In the genomic region with DNA sequence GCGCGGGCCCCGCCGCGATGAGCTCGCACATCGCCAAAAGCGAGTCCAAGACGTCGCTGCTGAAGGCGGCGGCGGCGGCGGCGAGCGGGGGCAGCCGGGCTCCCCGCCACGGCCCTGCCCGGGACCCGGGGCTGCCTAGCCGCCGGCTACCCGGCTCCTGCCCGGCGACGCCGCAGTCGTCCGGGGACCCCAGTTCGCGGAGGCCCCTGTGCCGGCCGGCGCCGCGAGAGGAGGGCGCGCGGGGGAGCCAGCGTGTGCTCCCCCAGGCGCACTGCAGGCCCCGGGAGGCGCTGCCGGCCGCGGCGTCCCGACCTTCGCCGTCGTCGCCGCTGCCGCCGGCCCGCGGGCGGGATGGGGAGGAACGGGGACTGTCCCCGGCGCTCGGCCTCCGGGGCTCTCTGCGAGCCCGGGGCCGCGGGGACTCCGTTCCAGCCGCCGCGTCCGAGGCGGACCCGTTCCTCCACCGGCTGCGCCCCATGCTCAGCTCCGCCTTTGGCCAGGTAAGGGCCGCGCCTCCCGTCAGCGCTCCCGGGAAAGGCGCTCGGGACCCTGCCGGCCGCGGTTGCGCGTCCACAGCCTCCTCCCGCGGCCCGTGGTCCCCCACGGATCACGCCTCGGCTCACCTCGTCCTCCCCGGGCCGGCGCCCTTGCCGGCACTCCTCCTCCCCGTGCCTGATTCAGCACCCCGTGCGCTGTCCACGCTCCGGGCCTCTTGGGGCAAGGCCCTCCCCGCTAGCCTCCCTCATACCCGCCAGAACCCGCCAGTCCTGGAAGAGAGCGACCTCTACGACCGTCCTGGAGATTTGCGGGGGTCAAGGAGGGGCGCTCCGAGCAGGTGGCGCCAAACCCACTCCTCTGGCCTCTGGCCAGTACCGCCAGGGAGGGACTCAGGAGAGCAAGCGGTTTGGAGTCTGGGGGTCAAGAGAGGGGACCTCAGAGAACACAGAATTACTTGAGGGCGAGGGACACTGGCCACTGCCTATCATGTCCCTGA, we compare ENCODE assay signal across 8 cellular contexts. TPM values are rescaled to one million over a fixed set of nuclear protein-coding genes. Genes with fewer than 3 reads are reported as not detected.
DNase-seq lines count a peak whose midpoint lies in the region; ATAC-seq, FAIRE-seq and TF ChIP-seq lines count a peak whose summit lies in the region.

No MANE protein-coding gene starts in this region.

- no peak for TF ChIP-seq CTCF in GM10248 (IDR thresholded peaks at IDR 0.05; ENCODE audit: control extremely low read depth, extremely low read depth, low read depth, missing control alignments)
- TF ChIP-seq CTCF in HCT116 (IDR thresholded peaks at IDR 0.05 in 2 of 3, conservative IDR thresholded peaks at IDR 0.05 in 1 of 3; ENCODE audit: borderline replicate concordance in 1 of 3, insufficient read depth in 1 of 3, low read depth in 2 of 3, low read length in 2 of 3): no peak
- TF ChIP-seq CTCF in pancreas (IDR thresholded peaks at IDR 0.05): no peak

- H2AFZ ChIP-seq in HCT116 (ENCODE audit: low read depth, low read length, poor library complexity, severe bottlenecking): no peak overlapping the region

- TF ChIP-seq RAD21 in HCT116 (IDR thresholded peaks at IDR 0.05; ENCODE audit: low read depth): no peak

- CTCF ChIA-PET in GM10248 (lab: Yijun Ruan, JAX): interaction anchor here (1.2 to 1.7 kb wide), 3 partner anchors 8 to 60 kb away, joined by 3 to 5 read pairs (median 3); no protein-coding TSS in a partner anchor
- CTCF ChIA-PET in HCT116 (lab: Charles Lee): no interaction called here

- no peak for FAIRE-seq in pancreas (lab: Jason Lieb, UNC)

- H3K9me2 ChIP-seq in HCT116 (ENCODE audit: insufficient read depth): no peaks in the 10 kb centered on the region

- peak; percentile 73 for ATAC-seq in HCT116
- peak; percentile 91 to 94 (median 93) for ATAC-seq in pancreas

- RAD21 ChIA-PET in HCT116 (lab: Charles Lee; ENCODE audit: low non-redundant PET in 1 of 2, low total read pairs in 2 of 2, uncharacterized antibody in 2 of 2, unreplicated experiment in 2 of 2): no interaction called here

- BruUV-seq in HCT116 (replicated peaks; lab: Mats Ljungman, UMichigan): no TSS peak

- H3K27me3 ChIP-seq in HCT116 (ENCODE audit: insufficient read depth, low read length) (peaks cover 4% of the 10 kb centered on the region; the same call in 1 of the 2 replicates), pancreas (peaks cover 0 to 11% (median 0%) of the 10 kb centered on the region in 4 donors)

- WGBS in pancreas, 2 donors: 1 to 2% methylated on average over 43 to 120 of the region's 120 CpGs

- no peak for TF ChIP-seq POLR2A in HCT116 (IDR thresholded peaks at IDR 0.05; ENCODE audit: borderline replicate concordance, extremely low read depth, insufficient read depth, insufficient read length)

- POLR2A ChIA-PET in GM10248 (lab: Yijun Ruan, JAX): no interaction called here
- POLR2A ChIA-PET in HCT116 (lab: Charles Lee): no interaction called here

- peak overlapping the region; percentile 92 for H3K4me2 ChIP-seq in HCT116 (ENCODE audit: low read length)

- H3K4me1 ChIP-seq in HCT116 (ENCODE audit: control insufficient read depth in 1 of 2, insufficient read depth in 2 of 2, low read length in 2 of 2) (peaks cover 9 to 19% of the 10 kb centered on the region in 2 experiments; a peak in 3 of 4 replicates), pancreas (peaks cover 0 to 5% (median 4%) of the 10 kb centered on the region in 3 donors)

- H4K20me1 ChIP-seq in HCT116 (ENCODE audit: insufficient read depth): no peaks in the 10 kb centered on the region

- H3K9ac ChIP-seq in HCT116 (ENCODE audit: low read length): peak overlapping the region; percentile 26; the same call in 1 of the 2 replicates

- DNase-seq in GM10248 (ENCODE audit: extremely low spot score) (peak; percentile 69), HCT116 (ENCODE audit: low read depth, low spot score) (no peak), NOMO-1 (lab: John Stamatoyannopoulos, UW; ENCODE audit: unreplicated experiment in 2 of 2) (peak; percentile 52 to 61), activated T-helper 1 cell treated with Interleukin-2 at 50 U/mL for 16 hours (ENCODE audit: low read depth) (peak; percentile 25), fibroblast of peridontal ligament (ENCODE audit: extremely low read depth) (peak; percentile 38), pancreas (peak; percentile 49 to 91 (median 68)), NCI-H1694 treated with DMSO at 0.1 percent for 48 hours (lab: John Stamatoyannopoulos, UW) (no peak), NCI-H187 (lab: John Stamatoyannopoulos, UW) (no peak)

- H3K27ac ChIP-seq in HCT116 (ENCODE audit: low read depth, low read length) (no peak overlapping the region), pancreas (no peak overlapping the region)

- no peaks in the 10 kb centered on the region for H3K79me2 ChIP-seq in HCT116 (ENCODE audit: insufficient read depth, low read length)

- H3K9me3 ChIP-seq in HCT116 (ENCODE audit: control insufficient read depth in 1 of 2, insufficient read depth in 1 of 2, low read depth in 1 of 2, low read length in 2 of 2): no peaks in the 10 kb centered on the region
- no peaks in the 10 kb centered on the region for H3K9me3 ChIP-seq in pancreas

- intact Hi-C loops in HCT116 (cut with micrococcal nuclease) (loop anchor here (10.0 kb wide), 2 partner anchors 206 to 364 kb away; a partner anchor contains a TSS), pancreas (cut with DNase I) (loop anchor here in 1 of 3 donors (10.0 kb wide), 2 partner anchors 56 to 74 kb away; a partner anchor contains a TSS)

- no peaks in the 10 kb centered on the region for H3K36me3 ChIP-seq in HCT116 (ENCODE audit: control insufficient read depth in 1 of 2, insufficient read depth in 2 of 2, low read length in 2 of 2)
- no peaks in the 10 kb centered on the region for H3K36me3 ChIP-seq in pancreas

- H3K4me3 ChIP-seq in HCT116 (replicated peaks in 1 of 2; ENCODE audit: low read depth in 1 of 2, low read length in 2 of 2) (peak overlapping the region; percentile 51 to 63), pancreas (peak overlapping the region; percentile 11 to 55 (median 33))

TF ChIP-seq in HCT116, 20 proteins besides CTCF, POLR2A, EP300 and RAD21:
- TF ChIP-seq, protein P1, sequence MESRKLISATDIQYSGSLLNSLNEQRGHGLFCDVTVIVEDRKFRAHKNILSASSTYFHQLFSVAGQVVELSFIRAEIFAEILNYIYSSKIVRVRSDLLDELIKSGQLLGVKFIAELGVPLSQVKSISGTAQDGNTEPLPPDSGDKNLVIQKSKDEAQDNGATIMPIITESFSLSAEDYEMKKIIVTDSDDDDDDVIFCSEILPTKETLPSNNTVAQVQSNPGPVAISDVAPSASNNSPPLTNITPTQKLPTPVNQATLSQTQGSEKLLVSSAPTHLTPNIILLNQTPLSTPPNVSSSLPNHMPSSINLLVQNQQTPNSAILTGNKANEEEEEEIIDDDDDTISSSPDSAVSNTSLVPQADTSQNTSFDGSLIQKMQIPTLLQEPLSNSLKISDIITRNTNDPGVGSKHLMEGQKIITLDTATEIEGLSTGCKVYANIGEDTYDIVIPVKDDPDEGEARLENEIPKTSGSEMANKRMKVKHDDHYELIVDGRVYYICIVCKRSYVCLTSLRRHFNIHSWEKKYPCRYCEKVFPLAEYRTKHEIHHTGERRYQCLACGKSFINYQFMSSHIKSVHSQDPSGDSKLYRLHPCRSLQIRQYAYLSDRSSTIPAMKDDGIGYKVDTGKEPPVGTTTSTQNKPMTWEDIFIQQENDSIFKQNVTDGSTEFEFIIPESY (IDR thresholded peaks at IDR 0.05; ENCODE audit: extremely low read depth, insufficient replicate concordance, low read length): no peak
- TF ChIP-seq, protein P2, sequence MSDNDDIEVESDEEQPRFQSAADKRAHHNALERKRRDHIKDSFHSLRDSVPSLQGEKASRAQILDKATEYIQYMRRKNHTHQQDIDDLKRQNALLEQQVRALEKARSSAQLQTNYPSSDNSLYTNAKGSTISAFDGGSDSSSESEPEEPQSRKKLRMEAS (IDR thresholded peaks at IDR 0.05): peak; percentile 78
- TF ChIP-seq CBX3 (IDR thresholded peaks at IDR 0.05; ENCODE audit: low read depth): no peak
- peak; percentile 47; the same call in 1 of the 2 replicates for TF ChIP-seq ZFX (IDR thresholded peaks at IDR 0.05)
- TF ChIP-seq, protein P3, sequence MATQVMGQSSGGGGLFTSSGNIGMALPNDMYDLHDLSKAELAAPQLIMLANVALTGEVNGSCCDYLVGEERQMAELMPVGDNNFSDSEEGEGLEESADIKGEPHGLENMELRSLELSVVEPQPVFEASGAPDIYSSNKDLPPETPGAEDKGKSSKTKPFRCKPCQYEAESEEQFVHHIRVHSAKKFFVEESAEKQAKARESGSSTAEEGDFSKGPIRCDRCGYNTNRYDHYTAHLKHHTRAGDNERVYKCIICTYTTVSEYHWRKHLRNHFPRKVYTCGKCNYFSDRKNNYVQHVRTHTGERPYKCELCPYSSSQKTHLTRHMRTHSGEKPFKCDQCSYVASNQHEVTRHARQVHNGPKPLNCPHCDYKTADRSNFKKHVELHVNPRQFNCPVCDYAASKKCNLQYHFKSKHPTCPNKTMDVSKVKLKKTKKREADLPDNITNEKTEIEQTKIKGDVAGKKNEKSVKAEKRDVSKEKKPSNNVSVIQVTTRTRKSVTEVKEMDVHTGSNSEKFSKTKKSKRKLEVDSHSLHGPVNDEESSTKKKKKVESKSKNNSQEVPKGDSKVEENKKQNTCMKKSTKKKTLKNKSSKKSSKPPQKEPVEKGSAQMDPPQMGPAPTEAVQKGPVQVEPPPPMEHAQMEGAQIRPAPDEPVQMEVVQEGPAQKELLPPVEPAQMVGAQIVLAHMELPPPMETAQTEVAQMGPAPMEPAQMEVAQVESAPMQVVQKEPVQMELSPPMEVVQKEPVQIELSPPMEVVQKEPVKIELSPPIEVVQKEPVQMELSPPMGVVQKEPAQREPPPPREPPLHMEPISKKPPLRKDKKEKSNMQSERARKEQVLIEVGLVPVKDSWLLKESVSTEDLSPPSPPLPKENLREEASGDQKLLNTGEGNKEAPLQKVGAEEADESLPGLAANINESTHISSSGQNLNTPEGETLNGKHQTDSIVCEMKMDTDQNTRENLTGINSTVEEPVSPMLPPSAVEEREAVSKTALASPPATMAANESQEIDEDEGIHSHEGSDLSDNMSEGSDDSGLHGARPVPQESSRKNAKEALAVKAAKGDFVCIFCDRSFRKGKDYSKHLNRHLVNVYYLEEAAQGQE (IDR thresholded peaks at IDR 0.05; ENCODE audit: low read depth): peak; percentile 89
- no peak for TF ChIP-seq SRF (IDR thresholded peaks at IDR 0.05; ENCODE audit: low read depth)
- TF ChIP-seq SIN3A (IDR thresholded peaks at IDR 0.05; ENCODE audit: low read depth): peak; percentile 73; the same call in 1 of the 2 replicates
- no peak for TF ChIP-seq POLR2AphosphoS5 (IDR thresholded peaks at IDR 0.05; ENCODE audit: low read depth, low read length)

RNA-seq across cellular contexts. Expression of a gene that starts 0.7 kb away (rescaled TPM):
- total RNA-seq in HCT116 (2021; ENCODE audit: unreplicated experiment) (0.84 TPM), pancreas (under 1 TPM; 0.12 to 0.87 (median 0.46) TPM)
- 0.34 and 0.99 TPM in 2 replicates for polyA plus RNA-seq in HCT116 (2012)
- polyA plus RNA-seq in pancreas: 1 to 10 TPM; 3.3 to 5.7 TPM

RNA-seq across cellular contexts. Expression of a gene that starts 45.8 kb away (rescaled TPM):
- 152 TPM for total RNA-seq in HCT116 (2021; ENCODE audit: unreplicated experiment)
- 53.9 and 59.2 TPM in 2 replicates for polyA plus RNA-seq in HCT116 (2012)
- 100 to 1,000 TPM in 3 of 6 donors, 10 to 100 TPM in 3; 66.8 to 124 (median 100) TPM for total RNA-seq in pancreas
- polyA plus RNA-seq in pancreas: 10 to 100 TPM; 25.8 to 33.6 TPM

RNA-seq across cellular contexts. Expression of a gene that starts 59.9 kb away (rescaled TPM):
- total RNA-seq in HCT116 (2021; ENCODE audit: unreplicated experiment): 66.9 TPM
- 61.1 and 67.8 TPM in 2 replicates for polyA plus RNA-seq in HCT116 (2012)
- 10 to 100 TPM; 10.5 to 23.5 (median 14.7) TPM for total RNA-seq in pancreas
- polyA plus RNA-seq in pancreas: 10 to 100 TPM; 54.4 to 66.7 TPM

Comparison
In these comparisons a context has a peak if more than half of its experiments do, and no peak if none do; other contexts are left out.
1. DNase-seq: peak in GM10248 (single experiment), NOMO-1 (2 of 2), activated T-helper 1 cell treated with Interleukin-2 at 50 U/mL for 16 hours (single experiment), fibroblast of peridontal ligament (single experiment) and pancreas (6 of 6); none in HCT116 (single experiment), NCI-H1694 treated with DMSO at 0.1 percent for 48 hours (single experiment) and NCI-H187 (0 of 2).